19 cellular contexts compared by ENCODE assay signal in genomic region chr17:11493947-11494346, GRCh38.
"Had no signal": no experiment of that assay in that cellular context is flagged by ENCODE, and none has a peak within 500 bp of the region (broad histone marks: within the 10 kb centered on the region; RNA-seq: fewer than 3 reads in every experiment).

No MANE protein-coding gene starts in this region.

- H3K9me3 Mint-ChIP-seq: activated naive CD8-positive, alpha-beta T cell treated with anti-CD3 and anti-CD28 coated beads for 36 hours had no signal

- ATAC-seq: activated CD4-positive, CD25-positive, alpha-beta regulatory T cell treated with anti-CD3 and anti-CD28 coated beads, Interleukin-2, amount 50 U/mL, for 24 hours; heart left ventricle; naive thymus-derived CD8-positive, alpha-beta T cell; right lobe of liver; T-helper 17 cell had no signal

- H3K4me1 ChIP-seq: colonic mucosa, heart left ventricle, left ventricle myocardium inferior, prostate gland, right lobe of liver, suprapubic skin had no signal

- H3K9me3 ChIP-seq: colonic mucosa, heart left ventricle, left ventricle myocardium inferior, prostate gland, right lobe of liver, suprapubic skin had no signal

- H3K4me3 Mint-ChIP-seq: activated naive CD8-positive, alpha-beta T cell treated with anti-CD3 and anti-CD28 coated beads for 36 hours; activated T-helper 1 cell treated with anti-CD3 and anti-CD28 coated beads, Interleukin-12 subunit alpha, Interleukin-12 subunit beta, Interleukin-2, Interleukin-4 antibody, amounts not matched to agents 30 ng/mL and 10 ng/mL and 1 ng/mL, durations not matched to agents 14 hours and 24 hours and 36 hours; brain; memory B cell; naive thymus-derived CD8-positive, alpha-beta T cell; stimulated activated naive CD8-positive, alpha-beta T cell treated with anti-CD3 and anti-CD28 coated beads, Interleukin-15, Interleukin-2, amounts not matched to agents 100 ng/mL and 50 ng/mL, for 24 hours; T-helper 17 cell had no signal

- H3K27me3 ChIP-seq: colonic mucosa, right lobe of liver, suprapubic skin had no signal

- H3K36me3 Mint-ChIP-seq: activated naive CD8-positive, alpha-beta T cell treated with anti-CD3 and anti-CD28 coated beads for 36 hours; brain; memory B cell had no signal

- H3K36me3 ChIP-seq: colonic mucosa, heart left ventricle, left ventricle myocardium inferior, prostate gland, right lobe of liver, suprapubic skin had no signal

- H3K4me3 ChIP-seq: colonic mucosa, heart left ventricle, left ventricle myocardium inferior, prostate gland, right lobe of liver, smooth muscle cell, suprapubic skin had no signal

- H3K27ac ChIP-seq: colonic mucosa, epithelial cell of prostate, heart left ventricle, left ventricle myocardium inferior, prostate gland, right lobe of liver, suprapubic skin had no signal

- H3K4me1 Mint-ChIP-seq: activated naive CD8-positive, alpha-beta T cell treated with anti-CD3 and anti-CD28 coated beads for 36 hours; memory B cell; T-helper 17 cell had no signal

- H3K27ac Mint-ChIP-seq: activated naive CD8-positive, alpha-beta T cell treated with anti-CD3 and anti-CD28 coated beads for 36 hours; activated T-helper 1 cell treated with anti-CD3 and anti-CD28 coated beads, Interleukin-12 subunit alpha, Interleukin-12 subunit beta, Interleukin-2, Interleukin-4 antibody, amounts not matched to agents 30 ng/mL and 10 ng/mL and 1 ng/mL, durations not matched to agents 14 hours and 24 hours and 36 hours; brain; memory B cell; naive thymus-derived CD8-positive, alpha-beta T cell; stimulated activated naive CD8-positive, alpha-beta T cell treated with anti-CD3 and anti-CD28 coated beads, Interleukin-15, Interleukin-2, amounts not matched to agents 100 ng/mL and 50 ng/mL, for 24 hours; T-helper 17 cell had no signal

- DNase-seq: activated naive CD8-positive, alpha-beta T cell treated with anti-CD3 and anti-CD28 coated beads for 36 hours; central memory CD4-positive, alpha-beta T cell; colonic mucosa; effector memory CD4-positive, alpha-beta T cell; heart left ventricle; left ventricle myocardium inferior; naive thymus-derived CD8-positive, alpha-beta T cell; right lobe of liver; T-helper 17 cell; trophoblast cell had no signal

- H3K27me3 Mint-ChIP-seq: activated naive CD8-positive, alpha-beta T cell treated with anti-CD3 and anti-CD28 coated beads for 36 hours; memory B cell; stimulated activated naive CD8-positive, alpha-beta T cell treated with anti-CD3 and anti-CD28 coated beads, Interleukin-15, Interleukin-2, amounts not matched to agents 100 ng/mL and 50 ng/mL, for 24 hours; T-helper 17 cell had no signal
